In the genomic region with DNA sequence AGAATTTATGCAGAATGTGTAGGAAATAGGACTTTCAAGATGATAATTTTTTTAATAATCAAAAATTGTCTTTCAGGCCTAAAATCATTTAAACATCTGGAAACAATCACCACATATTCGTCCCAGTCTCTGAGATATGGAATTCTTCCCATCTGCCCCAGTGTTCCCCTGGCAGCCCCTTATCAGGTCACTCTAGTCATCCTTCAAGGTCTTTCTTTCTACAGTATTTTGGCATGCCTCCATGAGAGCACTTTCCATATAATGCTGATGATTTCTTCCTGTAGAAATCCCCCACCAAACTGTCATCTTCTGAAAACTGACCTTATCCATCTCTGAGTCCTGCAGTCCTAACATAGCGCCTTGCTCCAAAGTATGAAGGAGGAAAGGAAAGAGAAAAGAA, we compare ENCODE assay signal across 31 cellular contexts.
"Had no signal": no experiment of that assay in that cellular context is flagged by ENCODE, and none has a peak within 500 bp of the region (broad histone marks: within the 10 kb centered on the region; RNA-seq: fewer than 3 reads in every experiment).

No MANE protein-coding gene starts in this region.

- H3K4me3 ChIP-seq: SJSA1 had no signal

- DNase-seq: activated B cell treated with CpG ODN at 0.5 μM for 24 hours; activated CD4-positive, alpha-beta memory T cell treated with anti-CD3 and anti-CD28 coated beads for 36 hours; activated CD4-positive, alpha-beta T cell treated with anti-CD3 and anti-CD28 coated beads for 4 hours; activated CD4-positive, alpha-beta T cell treated with anti-CD3 and anti-CD28 coated beads, Interleukin-2, amount 50 U/mL, for 1 hour; activated CD4-positive, CD25-positive, alpha-beta regulatory T cell treated with anti-CD3 and anti-CD28 coated beads, Interleukin-2, amount 50 U/mL, for 72 hours; activated CD8-positive, alpha-beta memory T cell treated with anti-CD3 and anti-CD28 coated beads, Interleukin-2, amount 50 U/mL, for 4 hours; activated gamma-delta T cell treated with Interleukin-2 at 50 U/mL for 16 hours; activated naive CD4-positive, alpha-beta T cell treated with anti-CD3 and anti-CD28 coated beads for 36 hours; activated T-cell treated with anti-CD3 and anti-CD28 coated beads for 4 hours; activated T-cell treated with anti-CD3 and anti-CD28 coated beads, Interleukin-2, amount 50 U/mL, for 4 hours; anterior cingulate cortex; caudate nucleus; cerebellar nuclear complex; Kasumi-1; KG1; MM.1S; MV-4-11; NCI-H1092; NCI-H1436 treated with DMSO at 0.1 percent for 48 hours; NCI-H187; NCI-H2171; NCI-H510A; NCI-H526; NCI-H774; SHP77 treated with DMSO at 0.1 percent for 48 hours; SW 1271; T-helper 1 cell; T-helper 2 cell; T-helper 9 cell had no signal

- H3K27ac ChIP-seq: SJSA1, VCaP had no signal

- H3K27me3 ChIP-seq: SJSA1 had no signal

- H3K36me3 ChIP-seq: SJSA1 had no signal

- H3K9me3 ChIP-seq: SJSA1 had no signal

- H3K4me1 ChIP-seq: SJSA1 had no signal
